Comparison of ENCODE assay signal across 31 cellular contexts in the genomic region with DNA sequence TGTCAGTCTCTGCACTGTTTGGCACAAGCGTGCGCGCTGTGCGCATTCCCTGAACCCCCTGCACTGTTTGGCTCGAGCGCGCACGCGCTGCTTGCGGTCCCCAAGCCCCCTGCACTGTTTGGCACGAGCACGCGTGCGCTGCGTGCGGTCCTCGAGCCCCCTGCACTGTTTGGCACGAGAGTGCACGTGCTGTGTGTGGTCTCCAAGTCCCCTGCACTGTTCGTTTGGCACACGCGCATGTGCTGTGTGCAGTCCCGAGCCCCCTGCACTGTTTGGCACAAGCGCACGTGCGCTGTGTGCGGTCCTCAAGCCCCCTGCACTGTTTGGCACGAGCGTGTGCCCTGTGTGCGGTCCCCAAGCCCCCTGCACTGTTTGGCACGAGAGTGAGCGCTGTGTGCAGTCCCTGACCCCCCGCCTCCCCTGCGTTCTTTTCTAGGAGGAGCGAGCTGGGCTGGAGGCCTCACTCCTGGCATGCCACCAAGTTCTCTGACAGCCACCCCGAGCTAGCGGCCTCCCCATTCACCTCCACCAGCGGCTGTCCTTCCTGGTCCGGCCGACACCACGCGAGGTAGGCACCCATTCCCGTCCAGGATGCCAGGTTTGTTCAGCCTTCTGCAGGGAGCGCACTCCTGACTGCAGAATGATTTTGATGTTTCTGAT.
"Had no signal": no experiment of that assay in that cellular context is flagged by ENCODE, and none has a peak within 500 bp of the region (broad histone marks: within the 10 kb centered on the region; RNA-seq: fewer than 3 reads in every experiment).

No MANE protein-coding gene starts in this region.

- ATAC-seq: naive thymus-derived CD4-positive, alpha-beta T cell; natural killer cell; psoas muscle; right lobe of liver; stimulated activated memory B cell treated with anti-CD40 and anti-IgM and Interleukin-4, amounts not matched to agents 10 μg/mL and 1 μg/mL and 100 μg/mL, for 72 hours; stimulated activated naive CD8-positive, alpha-beta T cell treated with anti-CD3 and anti-CD28 coated beads, Interleukin-15, amount 100 ng/mL, for 72 hours; stimulated activated naive CD8-positive, alpha-beta T cell treated with anti-CD3 and anti-CD28 coated beads, Interleukin-15, Interleukin-2, amounts not matched to agents 100 U/mL and 50 U/mL, for 24 hours had no signal

- H3K27ac ChIP-seq: ovary, parathyroid adenoma, psoas muscle, right lobe of liver, skin epidermis, spleen, suprapubic skin, thoracic aorta, thyroid gland, tibial nerve, upper lobe of left lung, vagina had no signal

- H2AFZ ChIP-seq: parathyroid adenoma had no signal

- H3K4me2 ChIP-seq: smooth muscle cell had no signal

- H3K9me3 ChIP-seq: ovary, psoas muscle, right lobe of liver, spleen, suprapubic skin, thoracic aorta, thyroid gland, tibial nerve, upper lobe of left lung, vagina had no signal

- H3K9me3 Mint-ChIP-seq: naive thymus-derived CD4-positive, alpha-beta T cell; natural killer cell; stimulated activated memory B cell treated with anti-CD40 and anti-IgM and Interleukin-4, amounts not matched to agents 10 μg/mL and 1 μg/mL and 100 μg/mL, for 72 hours; stimulated activated naive CD8-positive, alpha-beta T cell treated with anti-CD3 and anti-CD28 coated beads, Interleukin-15, amount 100 ng/mL, for 72 hours had no signal

- H3K4me1 Mint-ChIP-seq: naive thymus-derived CD4-positive, alpha-beta T cell; natural killer cell; neural crest cell; stimulated activated memory B cell treated with anti-CD40 and anti-IgM and Interleukin-4, amounts not matched to agents 10 μg/mL and 1 μg/mL and 100 μg/mL, for 72 hours; stimulated activated naive CD8-positive, alpha-beta T cell treated with anti-CD3 and anti-CD28 coated beads, Interleukin-15, amount 100 ng/mL, for 72 hours had no signal

- DNase-seq: naive thymus-derived CD4-positive, alpha-beta T cell; natural killer cell; nephron progenitor cell; occipital lobe; ovary; posterior cingulate gyrus; psoas muscle; right cardiac atrium; right lobe of liver; spleen; stimulated activated CD4-positive, alpha-beta T cell treated with anti-CD3 and anti-CD28 coated beads, Interleukin-12 subunit alpha, Interleukin-12 subunit beta, amount 100 ng/mL, for 4 hours; stimulated activated CD4-positive, alpha-beta T cell treated with anti-CD3 and anti-CD28 coated beads, Interleukin-1b, Interleukin-23, amount 100 ng/mL, for 48 hours; stimulated activated CD4-positive, alpha-beta T cell treated with anti-CD3 and anti-CD28 coated beads, Interleukin-4, amount 100 ng/mL, for 1 hour; stimulated activated CD4-positive, alpha-beta T cell treated with anti-CD3 and anti-CD28 coated beads, Interleukin-4, amount 100 ng/mL, for 4 hours; stimulated activated CD8-positive, alpha-beta memory T cell treated with anti-CD3 and anti-CD28 coated beads, Interleukin-4, amount 100 ng/mL, for 48 hours; stimulated activated naive CD4-positive, alpha-beta T cell; stimulated activated naive CD8-positive, alpha-beta T cell treated with anti-CD3 and anti-CD28 coated beads, Interleukin-15, amount 100 ng/mL, for 72 hours; stimulated activated naive CD8-positive, alpha-beta T cell treated with anti-CD3 and anti-CD28 coated beads, Interleukin-15, Interleukin-2, amounts not matched to agents 100 U/mL and 50 U/mL, for 24 hours; thyroid gland; trophoblast cell; upper lobe of left lung had no signal

- H3K4me1 ChIP-seq: parathyroid adenoma, psoas muscle, right lobe of liver, spleen, suprapubic skin, thyroid gland, tibial nerve, upper lobe of left lung, vagina had no signal

- H3K27me3 ChIP-seq: ovary, right lobe of liver, suprapubic skin, thyroid gland, tibial nerve, upper lobe of left lung, vagina had no signal

- H3K9ac ChIP-seq: parathyroid adenoma had no signal

- H3K27me3 Mint-ChIP-seq: progenitor cell of endocrine pancreas; stimulated activated memory B cell treated with anti-CD40 and anti-IgM and Interleukin-4, amounts not matched to agents 10 μg/mL and 1 μg/mL and 100 μg/mL, for 72 hours had no signal

- H3K4me3 Mint-ChIP-seq: naive thymus-derived CD4-positive, alpha-beta T cell; natural killer cell; nephron progenitor cell; neural crest cell; stimulated activated memory B cell treated with anti-CD40 and anti-IgM and Interleukin-4, amounts not matched to agents 10 μg/mL and 1 μg/mL and 100 μg/mL, for 72 hours; stimulated activated naive CD8-positive, alpha-beta T cell treated with anti-CD3 and anti-CD28 coated beads, Interleukin-15, amount 100 ng/mL, for 72 hours had no signal

- H3K36me3 Mint-ChIP-seq: naive thymus-derived CD4-positive, alpha-beta T cell; natural killer cell; stimulated activated memory B cell treated with anti-CD40 and anti-IgM and Interleukin-4, amounts not matched to agents 10 μg/mL and 1 μg/mL and 100 μg/mL, for 72 hours had no signal

- H3K27ac Mint-ChIP-seq: naive thymus-derived CD4-positive, alpha-beta T cell; natural killer cell; nephron progenitor cell; progenitor cell of endocrine pancreas; stimulated activated memory B cell treated with anti-CD40 and anti-IgM and Interleukin-4, amounts not matched to agents 10 μg/mL and 1 μg/mL and 100 μg/mL, for 72 hours; stimulated activated naive CD8-positive, alpha-beta T cell treated with anti-CD3 and anti-CD28 coated beads, Interleukin-15, amount 100 ng/mL, for 72 hours had no signal

- H3K36me3 ChIP-seq: ovary, right lobe of liver, spleen, suprapubic skin, thoracic aorta, thyroid gland, tibial nerve, vagina had no signal

- H3K4me3 ChIP-seq: ovary, psoas muscle, right lobe of liver, skin epidermis, smooth muscle cell, spleen, suprapubic skin, thoracic aorta, thyroid gland, tibial nerve, upper lobe of left lung, vagina had no signal
